Comparison of ENCODE assay signal across 27 cellular contexts in the genomic region with DNA sequence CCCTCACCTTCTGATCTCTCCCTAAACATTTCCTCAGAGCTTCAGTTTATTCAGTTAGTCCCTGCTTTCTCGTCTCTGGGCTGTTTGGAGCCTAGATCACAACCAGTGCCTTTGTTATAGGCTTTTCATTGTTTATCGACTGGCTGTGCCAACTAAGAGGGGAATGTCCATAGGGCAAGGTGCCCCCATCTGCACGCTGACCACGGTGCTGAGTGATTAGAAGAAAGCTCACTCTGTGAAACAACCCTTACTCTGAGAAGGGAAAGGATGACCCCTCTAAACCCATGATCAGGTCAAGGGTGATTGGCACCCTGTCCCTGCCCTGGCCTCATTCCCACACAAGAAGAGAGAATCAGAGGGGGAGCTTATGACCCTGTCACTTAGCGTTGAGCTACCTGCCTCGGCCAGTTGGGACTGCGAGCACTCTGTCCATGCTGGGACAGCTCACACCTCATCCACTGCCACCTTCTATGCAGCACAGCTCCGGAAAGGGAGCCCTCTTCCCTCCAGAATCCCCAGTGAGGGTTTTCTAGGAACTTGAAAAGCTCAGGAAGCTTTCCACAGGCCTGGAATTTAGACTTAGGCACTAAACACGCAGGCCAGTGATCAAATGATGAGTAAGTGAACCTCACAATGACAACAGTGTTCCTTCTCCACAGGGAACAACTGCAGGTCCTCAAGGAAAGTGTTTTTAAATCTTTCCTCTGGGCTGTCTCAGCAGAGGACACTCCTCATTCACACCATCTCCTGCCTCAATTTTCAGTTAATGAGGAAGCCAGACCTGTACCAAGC. TPM values are rescaled to one million over a fixed set of nuclear protein-coding genes. Genes with fewer than 3 reads are reported as not detected.
DNase-seq lines count a peak whose midpoint lies in the region; ATAC-seq and TF ChIP-seq lines count a peak whose summit lies in the region.
"Had no signal": no experiment of that assay in that cellular context is flagged by ENCODE, and none has a peak within 500 bp of the region (broad histone marks: within the 10 kb centered on the region; RNA-seq: fewer than 3 reads in every experiment).

No MANE protein-coding gene starts in this region.

- DNase-seq in breast epithelium (ENCODE audit: low spot score in 2 of 2), result no peak
- no peak for DNase-seq in mammary epithelial cell
- DNase-seq in ascending aorta (ENCODE audit: low spot score in 2 of 2), result no peak
- DNase-seq in mesenteric fat pad (ENCODE audit: low spot score), result peak; percentile 26
- no peak for DNase-seq in vagina (ENCODE audit: extremely low spot score in 2 of 2)
- no peak for DNase-seq in Kasumi-1 (lab: John Stamatoyannopoulos, UW)
- no peak for DNase-seq in activated naive CD8-positive, alpha-beta T cell treated with anti-CD3 and anti-CD28 coated beads, Interleukin-2, amount 50 U/mL, for 24 hours
- DNase-seq: activated CD4-positive, alpha-beta memory T cell treated with anti-CD3 and anti-CD28 coated beads for 36 hours; activated naive CD4-positive, alpha-beta T cell treated with anti-CD3 and anti-CD28 coated beads, Interleukin-2, amount 10 ng/mL, durations not matched to agents 7 days and 5 days; activated T-cell treated with anti-CD3 and anti-CD28 coated beads, Interleukin-2, amount 50 U/mL, for 1 hour; C1 segment of cervical spinal cord; DMS153; endodermal cell; hypothalamus; lower lobe of right lung; naive B cell; NCI-H1105 treated with DMSO at 0.1 percent for 48 hours; NCI-H2107; NCI-H524 treated with DMSO at 0.1 percent for 48 hours; SHP77; stimulated activated naive CD8-positive, alpha-beta T cell treated with anti-CD3 and anti-CD28 coated beads, Interleukin-15, Interleukin-2, amounts not matched to agents 100 U/mL and 50 U/mL, for 24 hours; T-helper 1 cell had no signal

- no peak overlapping the region for H3K4me2 ChIP-seq in mammary epithelial cell (ENCODE audit: insufficient read depth, low read depth, low read length)

- intact Hi-C loops in breast epithelium (cut with DNase I; ENCODE audit: low total_unique reads), result no loop called here
- intact Hi-C loops in mammary epithelial cell (cut with micrococcal nuclease), result no loop called here
- intact Hi-C loops in ascending aorta (cut with DNase I), result no loop called here
- intact Hi-C loops in vagina (cut with DNase I), result no loop called here

- peaks cover 5% of the 10 kb centered on the region for H3K9me3 Mint-ChIP-seq in activated naive CD8-positive, alpha-beta T cell treated with anti-CD3 and anti-CD28 coated beads, Interleukin-2, amount 50 U/mL, for 24 hours
- H3K9me3 Mint-ChIP-seq: activated CD4-positive, alpha-beta memory T cell treated with anti-CD3 and anti-CD28 coated beads for 36 hours; activated naive CD4-positive, alpha-beta T cell treated with anti-CD3 and anti-CD28 coated beads, Interleukin-2, amount 10 ng/mL, durations not matched to agents 7 days and 5 days; endodermal cell; naive B cell had no signal

- H3K27me3 ChIP-seq in breast epithelium (no peaks in the 10 kb centered on the region), mammary epithelial cell (ENCODE audit: insufficient read depth, low read length) (no peaks in the 10 kb centered on the region), ascending aorta (no peaks in the 10 kb centered on the region), vagina (no peaks in the 10 kb centered on the region)

- H4K20me1 ChIP-seq in mammary epithelial cell (ENCODE audit: insufficient read depth, low read length), result no peaks in the 10 kb centered on the region

- H3K4me3 ChIP-seq in breast epithelium (no peak overlapping the region), mammary epithelial cell (replicated peaks in 1 of 3; ENCODE audit: insufficient read depth in 1 of 3, low read depth in 2 of 3, low read length in 3 of 3) (no peak overlapping the region), ascending aorta (no peak overlapping the region), vagina (no peak overlapping the region)
- H3K4me3 ChIP-seq: lower lobe of right lung, skin epidermis had no signal

- peaks cover 6% of the 10 kb centered on the region for H3K27me3 Mint-ChIP-seq in activated naive CD8-positive, alpha-beta T cell treated with anti-CD3 and anti-CD28 coated beads, Interleukin-2, amount 50 U/mL, for 24 hours
- H3K27me3 Mint-ChIP-seq: activated CD4-positive, alpha-beta memory T cell treated with anti-CD3 and anti-CD28 coated beads for 36 hours had no signal

- in situ Hi-C loops in mammary epithelial cell (cut with MboI; ENCODE audit: low sequenced_read_pairs in 2 of 2), result no loop called here

- peaks cover 41% of the 10 kb centered on the region for H3K4me1 Mint-ChIP-seq in activated naive CD8-positive, alpha-beta T cell treated with anti-CD3 and anti-CD28 coated beads, Interleukin-2, amount 50 U/mL, for 24 hours
- H3K4me1 Mint-ChIP-seq: endodermal cell, naive B cell had no signal

- no peak for TF ChIP-seq POLR2A in breast epithelium (IDR thresholded peaks at IDR 0.05)
- no peak for TF ChIP-seq POLR2A in vagina (IDR thresholded peaks at IDR 0.05)

- H3K27ac ChIP-seq in breast epithelium (peak overlapping the region; percentile 86 to 87), mammary epithelial cell (ENCODE audit: insufficient read depth, low read depth, low read length) (no peak overlapping the region), ascending aorta (peak overlapping the region; percentile 87 to 91), vagina (peak overlapping the region; percentile 46)
- H3K27ac ChIP-seq: lower lobe of right lung, parathyroid adenoma had no signal

- H3K36me3 Mint-ChIP-seq in activated naive CD8-positive, alpha-beta T cell treated with anti-CD3 and anti-CD28 coated beads, Interleukin-2, amount 50 U/mL, for 24 hours (ENCODE audit: low read depth), result no peaks in the 10 kb centered on the region
- H3K36me3 Mint-ChIP-seq: activated CD4-positive, alpha-beta memory T cell treated with anti-CD3 and anti-CD28 coated beads for 36 hours; naive B cell had no signal

- ATAC-seq in HG02884 (IDR thresholded peaks at IDR 0.05; ENCODE audit: unreplicated experiment), result no peak
- ATAC-seq in activated naive CD8-positive, alpha-beta T cell treated with anti-CD3 and anti-CD28 coated beads, Interleukin-2, amount 50 U/mL, for 24 hours, result no peak
- ATAC-seq: lower lobe of right lung; stimulated activated naive CD8-positive, alpha-beta T cell treated with anti-CD3 and anti-CD28 coated beads, Interleukin-15, Interleukin-2, amounts not matched to agents 100 U/mL and 50 U/mL, for 24 hours had no signal

- H3K4me3 Mint-ChIP-seq in activated naive CD8-positive, alpha-beta T cell treated with anti-CD3 and anti-CD28 coated beads, Interleukin-2, amount 50 U/mL, for 24 hours, result no peak overlapping the region
- H3K4me3 Mint-ChIP-seq: activated CD4-positive, alpha-beta memory T cell treated with anti-CD3 and anti-CD28 coated beads for 36 hours; activated naive CD4-positive, alpha-beta T cell treated with anti-CD3 and anti-CD28 coated beads, Interleukin-2, amount 10 ng/mL, durations not matched to agents 7 days and 5 days; endodermal cell; naive B cell had no signal

- H2AFZ ChIP-seq in mammary epithelial cell (ENCODE audit: low read depth, low read length), result no peak overlapping the region
- H2AFZ ChIP-seq: parathyroid adenoma had no signal

- BruUV-seq in mammary epithelial cell (replicated peaks; lab: Mats Ljungman, UMichigan), result no TSS peak

- no peaks in the 10 kb centered on the region for H3K4me1 ChIP-seq in breast epithelium
- peaks cover 10% of the 10 kb centered on the region for H3K4me1 ChIP-seq in mammary epithelial cell (ENCODE audit: insufficient read depth, low read length)
- peaks cover 5 to 12% of the 10 kb centered on the region in 2 donors for H3K4me1 ChIP-seq in ascending aorta
- no peaks in the 10 kb centered on the region for H3K4me1 ChIP-seq in vagina
- H3K4me1 ChIP-seq: lower lobe of right lung, parathyroid adenoma had no signal

- dilution Hi-C loops in mammary epithelial cell (cut with HindIII; ENCODE audit: low sequenced_read_pairs), result loop anchor here (5.0 kb wide), 1 partner anchor 77 kb away; no protein-coding TSS in a partner anchor

- no peak overlapping the region for H3K27ac Mint-ChIP-seq in activated naive CD8-positive, alpha-beta T cell treated with anti-CD3 and anti-CD28 coated beads, Interleukin-2, amount 50 U/mL, for 24 hours
- H3K27ac Mint-ChIP-seq: activated CD4-positive, alpha-beta memory T cell treated with anti-CD3 and anti-CD28 coated beads for 36 hours; activated naive CD4-positive, alpha-beta T cell treated with anti-CD3 and anti-CD28 coated beads, Interleukin-2, amount 10 ng/mL, durations not matched to agents 7 days and 5 days; endodermal cell had no signal

- TF ChIP-seq CTCF in breast epithelium (IDR thresholded peaks at IDR 0.05) (no peak), mammary epithelial cell (conservative IDR thresholded peaks at IDR 0.05 in 1 of 2, IDR thresholded peaks at IDR 0.05 in 1 of 2; ENCODE audit: extremely low read depth in 1 of 2, insufficient read depth in 1 of 2, low read depth in 1 of 2, low read length in 2 of 2) (no peak), ascending aorta (IDR thresholded peaks at IDR 0.05) (no peak), vagina (IDR thresholded peaks at IDR 0.05) (no peak)

- no peak overlapping the region for H3K9ac ChIP-seq in mammary epithelial cell (ENCODE audit: insufficient read depth, low read length)
- H3K9ac ChIP-seq: parathyroid adenoma had no signal

- H3K79me2 ChIP-seq in mammary epithelial cell (ENCODE audit: insufficient read depth, low read length), result no peaks in the 10 kb centered on the region
- H3K79me2 ChIP-seq: parathyroid adenoma had no signal

- CTCF ChIA-PET in mammary epithelial cell (lab: Charles Lee; ENCODE audit: low non-redundant PET), result no interaction called here

- no peaks in the 10 kb centered on the region for H3K9me3 ChIP-seq in breast epithelium
- H3K9me3 ChIP-seq in mammary epithelial cell (replicated peaks; ENCODE audit: insufficient read depth, low read length), result no peaks in the 10 kb centered on the region
- no peaks in the 10 kb centered on the region for H3K9me3 ChIP-seq in ascending aorta
- no peaks in the 10 kb centered on the region for H3K9me3 ChIP-seq in vagina
- H3K9me3 ChIP-seq: lower lobe of right lung had no signal

- 75% methylated on average over 9 of the region's 9 CpGs for WGBS in mammary epithelial cell (ENCODE audit: low coverage, missing lambda C conversion rate)

- H3K36me3 ChIP-seq in breast epithelium (no peaks in the 10 kb centered on the region), mammary epithelial cell (ENCODE audit: insufficient read depth, low read length) (no peaks in the 10 kb centered on the region), ascending aorta (no peaks in the 10 kb centered on the region), vagina (no peaks in the 10 kb centered on the region)
- H3K36me3 ChIP-seq: lower lobe of right lung had no signal

RNA-seq across cellular contexts. Expression of a gene that starts 2.3 kb away (rescaled TPM):
- total RNA-seq in breast epithelium, result 100 to 1,000 TPM in 1 of 3 donors, 10 to 100 TPM in 1, 1 to 10 TPM in 1; 3.8 to 108 (median 54.6) TPM
- 100 to 1,000 TPM in 1 of 2 donors, 1 to 10 TPM in 1; 2.2 to 365 TPM for total RNA-seq in mammary epithelial cell
- polyA plus RNA-seq in mammary epithelial cell, result 1.0 TPM
- not detected for polyA minus RNA-seq in mammary epithelial cell
- total RNA-seq in ascending aorta, result 134 TPM
- 13.2 TPM for total RNA-seq in mesenteric fat pad
- total RNA-seq in vagina, result 413 TPM
- total RNA-seq: A172; activated CD4-positive, alpha-beta memory T cell treated with anti-CD3 and anti-CD28 coated beads for 36 hours had no signal
- polyA plus RNA-seq: keratinocyte had no signal

RNA-seq across cellular contexts. Expression of a gene that starts 36.2 kb away (rescaled TPM):
- 10 to 100 TPM; 35.4 to 45.7 (median 42.3) TPM for total RNA-seq in breast epithelium
- 10 to 100 TPM; 56.3 to 78.2 TPM for total RNA-seq in mammary epithelial cell
- polyA plus RNA-seq in mammary epithelial cell, result 96.6 TPM
- 80.2 TPM for polyA minus RNA-seq in mammary epithelial cell
- 79.7 TPM for total RNA-seq in ascending aorta
- total RNA-seq in mesenteric fat pad, result 44.2 TPM
- total RNA-seq in vagina, result 52.3 TPM
